Comparison of ENCODE assay signal across 8 cellular contexts in the genomic region with DNA sequence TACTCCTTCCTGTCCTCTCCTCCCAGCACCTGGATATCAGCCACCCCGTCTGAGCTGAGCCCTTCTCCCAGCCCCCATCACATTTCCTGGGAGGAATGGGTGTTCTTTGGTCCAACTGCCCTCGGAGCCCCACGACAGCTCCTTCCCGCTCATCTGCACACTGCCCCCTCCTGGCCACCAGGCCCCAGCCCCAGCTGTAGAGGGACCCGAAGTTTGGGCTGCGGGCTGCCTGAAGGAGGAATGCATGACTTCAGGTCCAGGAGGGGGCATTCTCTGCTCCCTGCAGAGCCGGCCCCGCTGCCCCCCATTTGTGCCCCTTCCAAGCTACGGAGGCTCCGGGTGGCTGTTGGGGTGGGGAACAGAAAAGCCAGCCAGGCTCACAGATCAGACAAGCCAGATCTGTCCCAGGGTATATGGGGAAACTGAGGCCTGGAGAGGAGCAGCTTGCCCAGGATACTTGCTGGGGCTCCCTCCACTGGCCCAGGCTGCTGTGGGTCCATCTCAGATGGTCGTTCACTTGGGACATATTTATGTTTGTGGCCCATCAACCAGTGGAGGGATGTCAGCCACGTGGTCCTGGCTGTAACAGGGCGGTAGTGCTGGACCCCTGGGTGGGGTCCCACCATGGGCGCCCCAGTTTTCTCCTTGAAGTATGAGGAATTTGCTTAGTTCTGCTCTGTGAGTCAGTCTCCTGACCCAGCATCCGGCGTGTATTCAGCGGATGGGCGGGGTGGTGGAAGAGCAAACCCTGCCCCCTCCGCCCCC. TPM values are rescaled to one million over a fixed set of nuclear protein-coding genes. Genes with fewer than 3 reads are reported as not detected.
A peak's percentile ranks its signal among the peaks of the same experiment; 100 is the strongest.
DNase-seq lines count a peak whose midpoint lies in the region; ATAC-seq and TF ChIP-seq lines count a peak whose summit lies in the region.

No MANE protein-coding gene starts in this region.

- no peak overlapping the region for H3K27ac Mint-ChIP-seq in type B pancreatic cell

- H3K4me3 Mint-ChIP-seq in type B pancreatic cell, result no peak overlapping the region

- no peaks in the 10 kb centered on the region for H3K9me3 Mint-ChIP-seq in type B pancreatic cell

- TF ChIP-seq CTCF in AG10803 (conservative IDR thresholded peaks at IDR 0.05; ENCODE audit: low read length), result peak; percentile 59
- TF ChIP-seq CTCF in GM12875 (IDR thresholded peaks at IDR 0.05; ENCODE audit: borderline replicate concordance, insufficient read depth, low read depth, low read length), result peak; percentile 74
- TF ChIP-seq CTCF in type B pancreatic cell (conservative IDR thresholded peaks at IDR 0.05), result peak; percentile 73

- no peaks in the 10 kb centered on the region for H3K27me3 Mint-ChIP-seq in type B pancreatic cell

- H3K4me3 ChIP-seq in AG10803 (ENCODE audit: low read length), result no peak overlapping the region
- H3K4me3 ChIP-seq in GM12875 (ENCODE audit: low read depth, low read length), result no peak overlapping the region

- DNase-seq in AG10803 (ENCODE audit: low read depth) (peak; percentile 29), hepatic stellate cell (ENCODE audit: low spot score) (peak; percentile 73), type B pancreatic cell (ENCODE audit: extremely low spot score, unreplicated experiment) (no peak)
- DNase-seq in activated CD4-positive, alpha-beta T cell treated with anti-CD3 and anti-CD28 coated beads, Interleukin-2, amount 50 U/mL, for 48 hours, result peak; percentile 32 to 43
- no peak for DNase-seq in stimulated activated naive CD4-positive, alpha-beta T cell treated with Interleukin-2 at 50 U/mL for 16 hours (lab: John Stamatoyannopoulos, UW)

- ATAC-seq in HG03378 (IDR thresholded peaks at IDR 0.05; ENCODE audit: unreplicated experiment), result no peak
- no peak for ATAC-seq in HG03457 (IDR thresholded peaks at IDR 0.05; ENCODE audit: unreplicated experiment)

- no peaks in the 10 kb centered on the region for H3K36me3 Mint-ChIP-seq in type B pancreatic cell

- H3K4me1 Mint-ChIP-seq in type B pancreatic cell (ENCODE audit: unreplicated experiment), result peaks cover 29% of the 10 kb centered on the region

RNA-seq across cellular contexts. Expression of a gene that starts 33.1 kb away (rescaled TPM):
- total RNA-seq in type B pancreatic cell (ENCODE audit: low replicate concordance), result 49.7 and 57.2 TPM in 2 replicates

Comparison
In these comparisons a context has a peak if more than half of its experiments do, and no peak if none do; other contexts are left out.
1. DNase-seq: peak in AG10803 (single experiment), activated CD4-positive, alpha-beta T cell treated with anti-CD3 and anti-CD28 coated beads, Interleukin-2, amount 50 U/mL, for 48 hours (2 of 2) and hepatic stellate cell (single experiment); none in type B pancreatic cell (single experiment) and stimulated activated naive CD4-positive, alpha-beta T cell treated with Interleukin-2 at 50 U/mL for 16 hours (single experiment).
2. Peak in every context shown above with its lines, with median percentiles within 50 percentile points of each other: CTCF ChIP-seq.